18 cellular contexts compared by ENCODE assay signal in the genomic region with DNA sequence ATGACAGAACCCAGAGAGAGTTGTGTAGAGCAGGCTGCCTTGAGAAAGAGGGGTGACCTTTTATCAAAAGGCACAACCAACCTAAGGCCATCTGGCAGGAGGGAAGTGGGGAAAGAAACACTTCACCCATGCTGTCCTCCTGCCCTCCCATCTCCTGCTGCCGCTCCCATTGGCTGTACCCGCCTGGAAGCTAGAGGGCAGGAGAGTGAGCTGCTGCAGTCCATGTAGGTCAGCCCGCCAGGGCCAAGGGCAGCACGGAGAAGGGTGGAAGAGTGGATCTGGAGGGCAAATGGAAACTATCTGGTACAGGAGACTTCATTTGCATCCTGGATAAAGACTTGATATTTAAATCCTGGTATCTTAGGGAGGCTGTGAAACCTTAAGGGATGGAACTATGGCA. TPM values are rescaled to one million over a fixed set of nuclear protein-coding genes. Genes with fewer than 3 reads are reported as not detected.
A peak's percentile ranks its signal among the peaks of the same experiment; 100 is the strongest.
DNase-seq lines count a peak whose midpoint lies in the region; TF ChIP-seq lines count a peak whose summit lies in the region.
"Had no signal": no experiment of that assay in that cellular context is flagged by ENCODE, and none has a peak within 500 bp of the region (broad histone marks: within the 10 kb centered on the region; RNA-seq: fewer than 3 reads in every experiment).

No MANE protein-coding gene starts in this region.

- TF ChIP-seq EP300 in SK-N-SH (IDR thresholded peaks at IDR 0.05; ENCODE audit: borderline replicate concordance in 1 of 2, low read depth in 1 of 2, low read length in 1 of 2) (no peak), stomach (IDR thresholded peaks at IDR 0.05) (no peak)

- no peaks in the 10 kb centered on the region for H3K9me3 Mint-ChIP-seq in CD8-positive, alpha-beta memory T cell
- H3K9me3 Mint-ChIP-seq: activated CD4-positive, alpha-beta T cell treated with anti-CD3 and anti-CD28 coated beads, Interleukin-2, amount 10 ng/mL, durations not matched to agents 7 days and 5 days had no signal

- no peak for TF ChIP-seq POLR2A in stomach (IDR thresholded peaks at IDR 0.05)

- POLR2A ChIA-PET in SK-N-SH (lab: Yijun Ruan, JAX) = no interaction called here
- POLR2A ChIA-PET in CD8-positive, alpha-beta memory T cell (lab: Charles Lee) = no interaction called here

- no peaks in the 10 kb centered on the region for H3K36me3 Mint-ChIP-seq in CD8-positive, alpha-beta memory T cell

- H3K27me3 Mint-ChIP-seq in CD8-positive, alpha-beta memory T cell = peaks cover 2 to 8% of the 10 kb centered on the region in 2 donors

- DNase-seq in NCI-H82 (lab: John Stamatoyannopoulos, UW) = peak; percentile 55
- DNase-seq in NCI-H82 treated with DMSO at 0.1 percent for 48 hours (lab: John Stamatoyannopoulos, UW; ENCODE audit: unreplicated experiment) = no peak
- peak; percentile 67 for DNase-seq in SK-N-SH
- peak in 1 of 2 donors; percentile 64 for DNase-seq in cardiac muscle cell (ENCODE audit: low read depth in 1 of 2, low spot score in 1 of 2)
- peak; percentile 32 for DNase-seq in stomach
- no peak for DNase-seq in activated T-cell treated with anti-CD3 and anti-CD28 coated beads, Interleukin-2, amount 50 U/mL, for 48 hours
- no peak for DNase-seq in NK-92 treated with Interleukin-12 subunit alpha and Interleukin-12 subunit beta, amount 100 ng/mL, for 24 hours (lab: John Stamatoyannopoulos, UW)
- no peak for DNase-seq in CD8-positive, alpha-beta memory T cell
- DNase-seq: activated CD4-positive, alpha-beta T cell treated with anti-CD3 and anti-CD28 coated beads, Interleukin-2, amount 10 ng/mL, durations not matched to agents 7 days and 5 days; activated naive CD4-positive, alpha-beta T cell; cortex of kidney; foreskin fibroblast; KG1; ovary; stimulated activated CD4-positive, alpha-beta T cell treated with anti-CD3 and anti-CD28 coated beads, Interleukin-4, amount 100 ng/mL, for 4 hours had no signal

- no peaks in the 10 kb centered on the region for H3K9me2 ChIP-seq in SK-N-SH

- intact Hi-C loops in stomach (cut with DNase I; ENCODE audit: low total_unique reads) = no loop called here

- CTCF ChIA-PET in SK-N-SH (lab: Yijun Ruan, JAX) = interaction anchor here (0.6 to 12.3 kb wide), 5 partner anchors 9 to 343 kb away, joined by 3 to 94 read pairs (median 3); partner anchors contain the start of gene CABP1
- CTCF ChIA-PET in CD8-positive, alpha-beta memory T cell (lab: Charles Lee) = no interaction called here

- H3K4me2 ChIP-seq in SK-N-SH = no peak overlapping the region

- 85% methylated on average over 4 of the region's 4 CpGs for WGBS in SK-N-SH (ENCODE audit: low lambda C conversion rate)
- WGBS in stomach, 5 donors = 38 to 60% (median 43%) methylated on average over 4 of the region's 4 CpGs

- H2AFZ ChIP-seq in SK-N-SH (ENCODE audit: low read depth) = no peak overlapping the region

- no peak overlapping the region for H3K9ac ChIP-seq in SK-N-SH

- TF ChIP-seq RAD21 in SK-N-SH (IDR thresholded peaks at IDR 0.05; ENCODE audit: low read length) = peak; percentile 23; the same call in 1 of the 2 replicates

- no peaks in the 10 kb centered on the region for H3K4me1 Mint-ChIP-seq in CD8-positive, alpha-beta memory T cell
- H3K4me1 Mint-ChIP-seq: activated CD4-positive, alpha-beta T cell treated with anti-CD3 and anti-CD28 coated beads, Interleukin-2, amount 10 ng/mL, durations not matched to agents 7 days and 5 days had no signal

- H3K79me2 ChIP-seq in SK-N-SH (ENCODE audit: insufficient read depth) = no peaks in the 10 kb centered on the region

- no peak overlapping the region for H3K4me3 Mint-ChIP-seq in CD8-positive, alpha-beta memory T cell
- H3K4me3 Mint-ChIP-seq: activated CD4-positive, alpha-beta T cell treated with anti-CD3 and anti-CD28 coated beads, Interleukin-2, amount 10 ng/mL, durations not matched to agents 7 days and 5 days had no signal

- H4K20me1 ChIP-seq in SK-N-SH (ENCODE audit: insufficient read depth) = no peaks in the 10 kb centered on the region

- H3K9me3 ChIP-seq in SK-N-SH (no peaks in the 10 kb centered on the region), cardiac muscle cell (ENCODE audit: low read depth) (no peaks in the 10 kb centered on the region), stomach (no peaks in the 10 kb centered on the region)
- no peaks in the 10 kb centered on the region for H3K9me3 ChIP-seq in CD8-positive, alpha-beta memory T cell (ENCODE audit: low read length)
- H3K9me3 ChIP-seq: ovary, suprapubic skin had no signal

- H3K4me3 ChIP-seq in SK-N-SH (ENCODE audit: low read depth in 2 of 2, low read length in 1 of 2) (no peak overlapping the region), cardiac muscle cell (no peak overlapping the region), stomach (no peak overlapping the region)
- no peak overlapping the region for H3K4me3 ChIP-seq in CD8-positive, alpha-beta memory T cell (ENCODE audit: low read length)
- H3K4me3 ChIP-seq: lung, ovary, SK-N-MC, suprapubic skin had no signal

- TF ChIP-seq CTCF in SK-N-SH (IDR thresholded peaks at IDR 0.05) (no peak; the same call in 1 of the 2 replicates), cardiac muscle cell (IDR thresholded peaks at IDR 0.05; ENCODE audit: low read depth, low read length) (peak; percentile 18), stomach (IDR thresholded peaks at IDR 0.05) (no peak)

- no peaks in the 10 kb centered on the region for H3F3A ChIP-seq in SK-N-SH (replicated peaks; ENCODE audit: insufficient read depth)

- no peak overlapping the region for H3K27ac Mint-ChIP-seq in CD8-positive, alpha-beta memory T cell
- H3K27ac Mint-ChIP-seq: activated CD4-positive, alpha-beta T cell treated with anti-CD3 and anti-CD28 coated beads, Interleukin-2, amount 10 ng/mL, durations not matched to agents 7 days and 5 days had no signal

- H3K27me3 ChIP-seq in SK-N-SH (ENCODE audit: insufficient read depth) (no peaks in the 10 kb centered on the region), cardiac muscle cell (no peaks in the 10 kb centered on the region), stomach (peaks cover 0 to 21% (median 0%) of the 10 kb centered on the region in 3 donors)
- H3K27me3 ChIP-seq in CD8-positive, alpha-beta memory T cell (ENCODE audit: insufficient read depth, low read length, poor library complexity, severe bottlenecking) = no peaks in the 10 kb centered on the region
- H3K27me3 ChIP-seq: ovary, suprapubic skin had no signal

- H3K27ac ChIP-seq in SK-N-SH (ENCODE audit: low read depth in 2 of 2, low read length in 1 of 2) = no peak overlapping the region
- H3K27ac ChIP-seq in cardiac muscle cell = no peak overlapping the region
- no peak overlapping the region for H3K27ac ChIP-seq in stomach
- H3K27ac ChIP-seq in CD8-positive, alpha-beta memory T cell (ENCODE audit: low read depth, low read length) = no peak overlapping the region
- H3K27ac ChIP-seq: ovary, SK-N-MC, suprapubic skin had no signal

- peaks cover 0 to 11% of the 10 kb centered on the region in 2 experiments; a peak in 1 of 4 replicates for H3K4me1 ChIP-seq in SK-N-SH (ENCODE audit: control insufficient read depth in 1 of 2, insufficient read depth in 2 of 2, low read depth in 1 of 2, low read length in 1 of 2)
- no peaks in the 10 kb centered on the region for H3K4me1 ChIP-seq in cardiac muscle cell (ENCODE audit: low read depth)
- no peaks in the 10 kb centered on the region for H3K4me1 ChIP-seq in stomach
- no peaks in the 10 kb centered on the region for H3K4me1 ChIP-seq in CD8-positive, alpha-beta memory T cell (ENCODE audit: insufficient read depth, low read length)
- H3K4me1 ChIP-seq: suprapubic skin had no signal

- H3K36me3 ChIP-seq in SK-N-SH (replicated peaks in 1 of 2; ENCODE audit: control insufficient read depth in 1 of 2, insufficient read depth in 2 of 2, low read length in 1 of 2) (no peaks in the 10 kb centered on the region), cardiac muscle cell (no peaks in the 10 kb centered on the region), stomach (no peaks in the 10 kb centered on the region)
- H3K36me3 ChIP-seq in CD8-positive, alpha-beta memory T cell (ENCODE audit: insufficient read depth, low read length) = no peaks in the 10 kb centered on the region
- H3K36me3 ChIP-seq: ovary, suprapubic skin had no signal

RNA-seq across cellular contexts. Expression of gene CABP1, which starts 11.5 kb away (rescaled TPM):
- 0.08 and 0.21 TPM in 2 replicates for polyA plus RNA-seq in SK-N-SH (2012; rRNA removed)
- 0.12 and 0.18 TPM in 2 replicates for polyA plus RNA-seq in SK-N-SH (2012; cell fraction: cytosol; rRNA removed)
- 0.27 and 0.38 TPM in 2 replicates for polyA plus RNA-seq in SK-N-SH (2012; cell fraction: nucleus; rRNA removed)
- total RNA-seq in cardiac muscle cell = not detected in 2 replicates
- not detected in 2 replicates for polyA plus RNA-seq in cardiac muscle cell
- total RNA-seq in stomach = 1 to 10 TPM in 2 of 5 donors, not detected in 3; 1.1 to 2.0 TPM
- polyA plus RNA-seq in stomach = 1 to 10 TPM; 1.5 to 2.4 (median 2.0) TPM
- under 1 TPM; 0.13 to 0.18 TPM for total RNA-seq in CD8-positive, alpha-beta memory T cell
- not detected for polyA plus RNA-seq in CD8-positive, alpha-beta memory T cell

RNA-seq across cellular contexts. Expression of gene POP5, which starts 47.7 kb away (rescaled TPM):
- polyA plus RNA-seq in SK-N-SH (2012; rRNA removed) (129 and 148 TPM in 2 replicates), cardiac muscle cell (59.2 and 75.3 TPM in 2 replicates), stomach (10 to 100 TPM; 33.9 to 51.2 (median 49.1) TPM)
- polyA plus RNA-seq in SK-N-SH (2012; cell fraction: cytosol; rRNA removed) = 113 and 122 TPM in 2 replicates
- 212 and 233 TPM in 2 replicates for polyA plus RNA-seq in SK-N-SH (2012; cell fraction: nucleus; rRNA removed)
- total RNA-seq in cardiac muscle cell (27.9 and 32.8 TPM in 2 replicates), stomach (10 to 100 TPM; 10.5 to 62.3 (median 34.3) TPM)
- total RNA-seq in CD8-positive, alpha-beta memory T cell = 10 to 100 TPM; 77.9 to 83.1 TPM
- polyA plus RNA-seq in CD8-positive, alpha-beta memory T cell = 101 TPM

RNA-seq across cellular contexts. Expression of gene MLEC, which starts 58.0 kb away (rescaled TPM):
- polyA plus RNA-seq in SK-N-SH (2012; rRNA removed) (23.4 and 27.8 TPM in 2 replicates), cardiac muscle cell (159 and 215 TPM in 2 replicates), stomach (10 to 100 TPM; 15.1 to 28.4 (median 17.1) TPM)
- 32.4 and 33.3 TPM in 2 replicates for polyA plus RNA-seq in SK-N-SH (2012; cell fraction: cytosol; rRNA removed)
- polyA plus RNA-seq in SK-N-SH (2012; cell fraction: nucleus; rRNA removed) = 12.2 and 23.2 TPM in 2 replicates
- total RNA-seq in cardiac muscle cell (122 and 137 TPM in 2 replicates), stomach (1,000 to 10,000 TPM in 1 of 5 donors, 10 to 100 TPM in 4; 22.2 to 1,695 (median 86.6) TPM)
- total RNA-seq in CD8-positive, alpha-beta memory T cell = 100 to 1,000 TPM; 130 to 143 TPM
- 74.9 TPM for polyA plus RNA-seq in CD8-positive, alpha-beta memory T cell

Comparison
In these comparisons a context has a peak if more than half of its experiments do, and no peak if none do; other contexts are left out.
1. DNase-seq: peak in NCI-H82 (single experiment), SK-N-SH (single experiment) and stomach (single experiment); none in NCI-H82 treated with DMSO at 0.1 percent for 48 hours (single experiment), activated T-cell treated with anti-CD3 and anti-CD28 coated beads, Interleukin-2, amount 50 U/mL, for 48 hours (0 of 2), NK-92 treated with Interleukin-12 subunit alpha and Interleukin-12 subunit beta, amount 100 ng/mL, for 24 hours (single experiment) and CD8-positive, alpha-beta memory T cell (0 of 5).